Comparison of ENCODE assay signal across 8 cellular contexts in genomic region chr19:2478756-2479555, GRCh38. TPM values are rescaled to one million over a fixed set of nuclear protein-coding genes. Genes with fewer than 3 reads are reported as not detected.
DNase-seq lines count a peak whose midpoint lies in the region; ATAC-seq and TF ChIP-seq lines count a peak whose summit lies in the region.

No MANE protein-coding gene starts in this region.

- TF ChIP-seq CTCF in coronary artery (IDR thresholded peaks at IDR 0.05) (no peak), left lung (IDR thresholded peaks at IDR 0.05) (no peak)

- H3K4me3 ChIP-seq in coronary artery (peak overlapping the region; percentile 88), left lung (peak overlapping the region; percentile 92 to 97), SJCRH30 (no peak overlapping the region)

- H3K36me3 ChIP-seq in left lung = peaks cover 0 to 16% of the 10 kb centered on the region in 2 donors
- no peaks in the 10 kb centered on the region for H3K36me3 ChIP-seq in SJCRH30

- no peaks in the 10 kb centered on the region for H3K27me3 ChIP-seq in left lung
- H3K27me3 ChIP-seq in SJCRH30 = no peaks in the 10 kb centered on the region

- peak; percentile 65 for DNase-seq in stimulated activated CD4-positive, alpha-beta T cell treated with anti-CD3 and anti-CD28 coated beads, Interleukin-12 subunit alpha, Interleukin-12 subunit beta, amount 100 ng/mL, for 4 hours
- no peak for DNase-seq in stimulated activated CD4-positive, alpha-beta T cell treated with anti-CD3 and anti-CD28 coated beads, Interleukin-2, amount 100 ng/mL, for 48 hours
- DNase-seq in activated CD4-positive, alpha-beta T cell treated with anti-CD3 and anti-CD28 coated beads for 1 hour = peak; percentile 53
- DNase-seq in coronary artery (ENCODE audit: low spot score) (peak; percentile 87), left lung (peak; percentile 88 to 93), SJCRH30 (no peak)
- peak; percentile 27 for DNase-seq in stimulated activated CD8-positive, alpha-beta memory T cell treated with anti-CD3 and anti-CD28 coated beads, Interleukin-15, amount 100 ng/mL, for 1 hour (ENCODE audit: low read depth)

- intact Hi-C loops in left lung (cut with DNase I) = loop anchor here in 1 of 2 donors (10.0 kb wide), 2 partner anchors 96 to 126 kb away; no protein-coding TSS in a partner anchor

- ATAC-seq in left lung (peak; percentile 46), HG03520 (IDR thresholded peaks at IDR 0.05; ENCODE audit: unreplicated experiment) (no peak)

- H3K4me1 ChIP-seq in left lung (peaks cover 9 to 25% of the 10 kb centered on the region in 2 donors), SJCRH30 (no peaks in the 10 kb centered on the region)

- peak overlapping the region; percentile 88 to 96 for H3K27ac ChIP-seq in coronary artery
- peak overlapping the region; percentile 87 to 90 for H3K27ac ChIP-seq in left lung
- H3K27ac ChIP-seq in SJCRH30 = no peak overlapping the region

- H3K9me3 ChIP-seq in left lung (peaks cover 0 to 12% of the 10 kb centered on the region in 2 donors), SJCRH30 (replicated peaks) (no peaks in the 10 kb centered on the region)

RNA-seq across cellular contexts. Expression of gene GADD45B, which starts 3.0 kb away (rescaled TPM):
- total RNA-seq in left lung = 10 to 100 TPM; 54.0 to 73.5 TPM
- 2.6 and 2.8 TPM in 2 replicates for total RNA-seq in SJCRH30 (2014; rRNA removed; shearing (Covaris generic))

RNA-seq across cellular contexts. Expression of gene LMNB2, which starts 22.2 kb away (rescaled TPM):
- 10 to 100 TPM; 35.1 to 40.5 TPM for total RNA-seq in left lung
- total RNA-seq in SJCRH30 (2014; rRNA removed; shearing (Covaris generic)) = 152 and 160 TPM in 2 replicates

RNA-seq across cellular contexts. Expression of gene TIMM13, which starts 51.6 kb away (rescaled TPM):
- 10 to 100 TPM; 69.1 to 98.0 TPM for total RNA-seq in left lung
- 35.7 and 49.3 TPM in 2 replicates for total RNA-seq in SJCRH30 (2014; rRNA removed; shearing (Covaris generic))

Comparison
In these comparisons a context has a peak if more than half of its experiments do, and no peak if none do; other contexts are left out.
1. DNase-seq: peak in stimulated activated CD4-positive, alpha-beta T cell treated with anti-CD3 and anti-CD28 coated beads, Interleukin-12 subunit alpha, Interleukin-12 subunit beta, amount 100 ng/mL, for 4 hours (single experiment), activated CD4-positive, alpha-beta T cell treated with anti-CD3 and anti-CD28 coated beads for 1 hour (single experiment), coronary artery (single experiment), left lung (2 of 2) and stimulated activated CD8-positive, alpha-beta memory T cell treated with anti-CD3 and anti-CD28 coated beads, Interleukin-15, amount 100 ng/mL, for 1 hour (single experiment); none in stimulated activated CD4-positive, alpha-beta T cell treated with anti-CD3 and anti-CD28 coated beads, Interleukin-2, amount 100 ng/mL, for 48 hours (0 of 2) and SJCRH30 (0 of 2).
2. RNA of gene GADD45B, which starts 3.0 kb away (total RNA-seq): 54.0 to 73.5 TPM in left lung; 2.6 to 2.8 TPM in SJCRH30; every median in the first group is over 10 times any median in the second.